ENCODE assay signal across 20 cellular contexts in genomic region chr6:26600759-26601158, GRCh38. TPM values are rescaled to one million over a fixed set of nuclear protein-coding genes. Genes with fewer than 3 reads are reported as not detected.
DNase-seq lines count a peak whose midpoint lies in the region; ATAC-seq lines count a peak whose summit lies in the region.
"Had no signal": no experiment of that assay in that cellular context is flagged by ENCODE, and none has a peak within 500 bp of the region (broad histone marks: within the 10 kb centered on the region; RNA-seq: fewer than 3 reads in every experiment).

No MANE protein-coding gene starts in this region.

- H3K4me3 Mint-ChIP-seq in activated T-cell treated with anti-CD3 and anti-CD28 coated beads, Interleukin-2, amount 50 U/mL, for 4 hours = no peak overlapping the region
- H3K4me3 Mint-ChIP-seq in CD8-positive, alpha-beta memory T cell = peak overlapping the region in 1 of 7 donors; percentile 41
- H3K4me3 Mint-ChIP-seq in activated naive CD8-positive, alpha-beta T cell treated with anti-CD3 and anti-CD28 coated beads for 36 hours = peak overlapping the region; percentile 66
- H3K4me3 Mint-ChIP-seq: CD14-positive monocyte had no signal

- peaks cover 46% of the 10 kb centered on the region for H3K4me1 Mint-ChIP-seq in activated T-cell treated with anti-CD3 and anti-CD28 coated beads, Interleukin-2, amount 50 U/mL, for 4 hours (ENCODE audit: low read depth)
- peaks cover 8 to 13% (median 9%) of the 10 kb centered on the region in 3 donors for H3K4me1 Mint-ChIP-seq in CD8-positive, alpha-beta memory T cell
- H3K4me1 Mint-ChIP-seq in activated naive CD8-positive, alpha-beta T cell treated with anti-CD3 and anti-CD28 coated beads for 36 hours = peaks cover 61% of the 10 kb centered on the region

- peaks cover 22% of the 10 kb centered on the region for H3K36me3 ChIP-seq in CD8-positive, alpha-beta memory T cell (ENCODE audit: insufficient read depth, low read length)

- no peaks in the 10 kb centered on the region for H3K9me3 Mint-ChIP-seq in activated T-cell treated with anti-CD3 and anti-CD28 coated beads, Interleukin-2, amount 50 U/mL, for 4 hours
- no peaks in the 10 kb centered on the region for H3K9me3 Mint-ChIP-seq in CD8-positive, alpha-beta memory T cell
- no peaks in the 10 kb centered on the region for H3K9me3 Mint-ChIP-seq in activated naive CD8-positive, alpha-beta T cell treated with anti-CD3 and anti-CD28 coated beads for 36 hours
- H3K9me3 Mint-ChIP-seq: CD14-positive monocyte had no signal

- no peaks in the 10 kb centered on the region for H3K9me3 ChIP-seq in CD8-positive, alpha-beta memory T cell (ENCODE audit: low read length)

- no peaks in the 10 kb centered on the region for H3K27me3 ChIP-seq in CD8-positive, alpha-beta memory T cell (ENCODE audit: insufficient read depth, low read length, poor library complexity, severe bottlenecking)

- POLR2A ChIA-PET in CD8-positive, alpha-beta memory T cell (lab: Charles Lee) = no interaction called here

- peak; percentile 49 to 51 for ATAC-seq in activated T-cell treated with anti-CD3 and anti-CD28 coated beads, Interleukin-2, amount 50 U/mL, for 4 hours
- peak; percentile 66 for ATAC-seq in stimulated activated naive CD8-positive, alpha-beta T cell treated with anti-CD3 and anti-CD28 coated beads, Interleukin-15, Interleukin-2, amounts not matched to agents 100 U/mL and 50 U/mL, for 24 hours
- ATAC-seq in HG02884 (IDR thresholded peaks at IDR 0.05; ENCODE audit: unreplicated experiment) = no peak
- ATAC-seq: HepG2, PC-3 had no signal

- DNase-seq in activated T-cell treated with anti-CD3 and anti-CD28 coated beads, Interleukin-2, amount 50 U/mL, for 4 hours = no peak
- no peak for DNase-seq in activated T-cell treated with anti-CD3 and anti-CD28 coated beads for 4 hours
- DNase-seq in CD8-positive, alpha-beta memory T cell = no peak
- no peak for DNase-seq in activated naive CD8-positive, alpha-beta T cell treated with anti-CD3 and anti-CD28 coated beads for 36 hours
- DNase-seq in stimulated activated naive CD8-positive, alpha-beta T cell treated with anti-CD3 and anti-CD28 coated beads, Interleukin-15, Interleukin-2, amounts not matched to agents 100 U/mL and 50 U/mL, for 24 hours = no peak
- no peak for DNase-seq in NCI-H1105 (lab: John Stamatoyannopoulos, UW)
- DNase-seq: ACHN, AML-193, Calu3, DMS53, KG1, NCI-H1436, NCI-H2029, NCI-H2171, NCI-H82, PC-3 had no signal

- H3K27ac ChIP-seq in CD8-positive, alpha-beta memory T cell (ENCODE audit: low read depth, low read length) = no peak overlapping the region
- H3K27ac ChIP-seq: RWPE1 had no signal

- no peaks in the 10 kb centered on the region for H3K27me3 Mint-ChIP-seq in activated T-cell treated with anti-CD3 and anti-CD28 coated beads, Interleukin-2, amount 50 U/mL, for 4 hours (ENCODE audit: low read depth)
- no peaks in the 10 kb centered on the region for H3K27me3 Mint-ChIP-seq in CD8-positive, alpha-beta memory T cell
- H3K27me3 Mint-ChIP-seq in activated naive CD8-positive, alpha-beta T cell treated with anti-CD3 and anti-CD28 coated beads for 36 hours = no peaks in the 10 kb centered on the region

- CTCF ChIA-PET in CD8-positive, alpha-beta memory T cell (lab: Charles Lee) = interaction anchor here (1.0 to 1.1 kb wide), 3 partner anchors 28 to 572 kb away, joined by 3 to 4 read pairs (median 3); no protein-coding TSS in a partner anchor

- peaks cover 15% of the 10 kb centered on the region for H3K4me1 ChIP-seq in CD8-positive, alpha-beta memory T cell (ENCODE audit: insufficient read depth, low read length)

- peak overlapping the region in 5 of 8 donors; percentile 12 to 86 (median 70) for H3K27ac Mint-ChIP-seq in CD8-positive, alpha-beta memory T cell
- H3K27ac Mint-ChIP-seq in activated naive CD8-positive, alpha-beta T cell treated with anti-CD3 and anti-CD28 coated beads for 36 hours = peak overlapping the region; percentile 86

- no peak overlapping the region for H3K4me3 ChIP-seq in CD8-positive, alpha-beta memory T cell (ENCODE audit: low read length)

- peaks cover 19% of the 10 kb centered on the region for H3K36me3 Mint-ChIP-seq in activated T-cell treated with anti-CD3 and anti-CD28 coated beads, Interleukin-2, amount 50 U/mL, for 4 hours (ENCODE audit: insufficient read depth)
- H3K36me3 Mint-ChIP-seq in CD8-positive, alpha-beta memory T cell = peaks cover 0 to 29% (median 9%) of the 10 kb centered on the region in 3 donors
- H3K36me3 Mint-ChIP-seq in activated naive CD8-positive, alpha-beta T cell treated with anti-CD3 and anti-CD28 coated beads for 36 hours = peaks cover 35% of the 10 kb centered on the region

RNA-seq across cellular contexts. Expression of gene ABT1, which starts 4.0 kb away (rescaled TPM):
- total RNA-seq in activated T-cell treated with anti-CD3 and anti-CD28 coated beads, Interleukin-2, amount 50 U/mL, for 4 hours = 10 to 100 TPM; 49.2 to 51.1 (median 49.5) TPM
- 10 to 100 TPM; 34.5 to 36.1 TPM for total RNA-seq in CD8-positive, alpha-beta memory T cell
- 39.7 TPM for polyA plus RNA-seq in CD8-positive, alpha-beta memory T cell
- 10 to 100 TPM; 44.5 to 45.8 TPM for total RNA-seq in activated naive CD8-positive, alpha-beta T cell treated with anti-CD3 and anti-CD28 coated beads for 36 hours

RNA-seq across cellular contexts. Expression of gene ZNF322, which starts 58.8 kb away (rescaled TPM):
- total RNA-seq in activated T-cell treated with anti-CD3 and anti-CD28 coated beads, Interleukin-2, amount 50 U/mL, for 4 hours = 1 to 10 TPM; 5.9 to 8.6 (median 8.2) TPM
- 10 to 100 TPM; 13.7 to 15.2 TPM for total RNA-seq in CD8-positive, alpha-beta memory T cell
- polyA plus RNA-seq in CD8-positive, alpha-beta memory T cell = 9.9 TPM
- total RNA-seq in activated naive CD8-positive, alpha-beta T cell treated with anti-CD3 and anti-CD28 coated beads for 36 hours = 1 to 10 TPM; 8.3 to 8.7 TPM
